9 cellular contexts compared by ENCODE assay signal in the genomic region with DNA sequence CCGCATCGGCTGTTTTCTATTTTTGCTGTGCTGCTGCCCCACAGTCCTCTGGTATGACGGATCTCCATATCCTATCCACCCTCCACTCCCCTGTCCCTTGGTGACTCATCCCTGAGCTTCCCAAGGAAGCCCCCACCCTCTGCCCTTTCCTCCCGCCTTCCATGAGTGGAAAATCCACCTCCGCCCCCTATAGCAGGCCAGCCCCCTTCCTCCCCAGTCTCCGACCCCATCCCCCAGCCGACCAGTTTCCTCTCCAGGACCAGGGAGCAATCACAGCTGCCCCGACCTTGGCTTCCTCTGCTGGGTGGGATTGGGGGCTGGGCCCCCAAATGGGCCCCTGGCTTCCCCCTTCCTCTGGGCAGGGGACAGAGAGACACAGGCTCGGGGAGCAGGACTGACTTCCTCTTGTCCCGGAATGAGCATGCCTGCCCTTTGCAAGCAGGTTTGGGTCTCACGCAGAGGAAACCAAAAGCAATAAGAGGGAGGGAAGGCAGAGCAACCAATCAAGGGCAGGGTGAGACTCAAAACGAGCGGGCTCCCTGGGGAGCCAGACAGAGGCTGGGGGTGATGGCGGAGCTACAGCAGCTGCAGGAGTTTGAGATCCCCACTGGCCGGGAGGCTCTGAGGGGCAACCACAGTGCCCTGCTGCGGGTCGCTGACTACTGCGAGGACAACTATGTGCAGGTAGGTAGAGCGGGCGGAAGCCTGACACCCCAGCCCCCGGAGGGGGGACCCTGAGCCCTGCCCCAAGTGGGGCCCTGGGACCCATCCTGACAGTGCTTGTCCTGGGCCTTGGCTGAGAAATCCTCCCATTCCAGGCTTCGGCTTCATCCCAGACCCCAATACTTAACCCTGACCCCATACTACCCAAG. TPM values are rescaled to one million over a fixed set of nuclear protein-coding genes. Genes with fewer than 3 reads are reported as not detected.
A peak's percentile ranks its signal among the peaks of the same experiment; 100 is the strongest.
DNase-seq lines count a peak whose midpoint lies in the region; ATAC-seq and TF ChIP-seq lines count a peak whose summit lies in the region.
"Had no signal": no experiment of that assay in that cellular context is flagged by ENCODE, and none has a peak within 500 bp of the region (broad histone marks: within the 10 kb centered on the region; RNA-seq: fewer than 3 reads in every experiment).

ABI3 (plus strand) TSS at position 550 of the 872 bp plus-strand sequence; CDS start at position 568, 18 bp downstream.
GNGT2 (minus strand) TSS at position 417 of the 872 bp plus-strand sequence. CDS start 3,152 bp downstream, outside the sequence.

- peak within 1 kb of the TSS; percentile 91 for H3K27ac ChIP-seq in Karpas-422 (ENCODE audit: low read length)
- H3K27ac ChIP-seq in smooth muscle cell (ENCODE audit: low read depth), result no peak within 1 kb of the TSS

- WGBS in smooth muscle cell (ENCODE audit: low lambda C conversion rate), result 31% methylated on average over 18 of the region's 22 CpGs

- H3K79me2 ChIP-seq in Karpas-422 (ENCODE audit: low read length) (peaks cover 58% of the 10 kb centered on the region), smooth muscle cell (ENCODE audit: low read depth) (no peaks in the 10 kb centered on the region)

- H3K9me3 ChIP-seq in Karpas-422 (ENCODE audit: low read length) (no peaks in the 10 kb centered on the region), smooth muscle cell (replicated peaks; ENCODE audit: low read depth) (no peaks in the 10 kb centered on the region)

- H3K4me3 ChIP-seq in Karpas-422 (ENCODE audit: low read length) (peak within 1 kb of the TSS; percentile 89), smooth muscle cell (no peak within 1 kb of the TSS)

- no peaks in the 10 kb centered on the region for H3K9me2 ChIP-seq in Karpas-422 (replicated peaks; ENCODE audit: insufficient read depth, low read length)

- peak within 1 kb of the TSS; percentile 89 for H3K9ac ChIP-seq in Karpas-422 (ENCODE audit: low read length)
- no peak within 1 kb of the TSS for H3K9ac ChIP-seq in smooth muscle cell (ENCODE audit: low read depth)

- H3K4me2 ChIP-seq in Karpas-422 (ENCODE audit: low read depth, low read length, poor library complexity, severe bottlenecking) (peak within 1 kb of the TSS; percentile 95), smooth muscle cell (peak within 1 kb of the TSS; percentile 83)

- H3K27me3 ChIP-seq in Karpas-422 (ENCODE audit: low read length) (no peaks in the 10 kb centered on the region), smooth muscle cell (ENCODE audit: low read depth) (no peaks in the 10 kb centered on the region)

- H3K36me3 ChIP-seq in Karpas-422 (ENCODE audit: insufficient read depth, low read length) (0 out of 2 replicates have a peak, but pooled peaks cover 3% of the 10 kb centered on the region), smooth muscle cell (ENCODE audit: low read depth) (no peaks in the 10 kb centered on the region)

- H3F3A ChIP-seq in smooth muscle cell (ENCODE audit: low read depth), result peaks cover 4% of the 10 kb centered on the region

- ATAC-seq in GM21528 (IDR thresholded peaks at IDR 0.05; ENCODE audit: low FRiP score, unreplicated experiment), result peak; percentile 72
- ATAC-seq in left cardiac atrium, result peak; percentile 76 to 85

- peak; percentile 85 for DNase-seq in EL
- DNase-seq in Karpas-422, result peak; percentile 97
- peak; percentile 61 for DNase-seq in activated T-cell treated with anti-CD3 and anti-CD28 coated beads, Interleukin-2, amount 50 U/mL, for 1 hour
- peak; percentile 79 for DNase-seq in left cardiac atrium
- DNase-seq in smooth muscle cell (lab: John Stamatoyannopoulos, UW; ENCODE audit: unreplicated experiment), result peak; percentile 17
- DNase-seq in cerebellar cortex (ENCODE audit: low spot score), result no peak
- no peak for DNase-seq in posterior vena cava (ENCODE audit: low spot score)

- H2AFZ ChIP-seq in Karpas-422 (ENCODE audit: low read length), result no peak within 1 kb of the TSS
- H2AFZ ChIP-seq in smooth muscle cell (ENCODE audit: low read depth), result peak within 1 kb of the TSS; percentile 82

- no peak for TF ChIP-seq CTCF in smooth muscle cell (IDR thresholded peaks at IDR 0.05; ENCODE audit: borderline replicate concordance, insufficient read depth, poor library complexity, severe bottlenecking)

- intact Hi-C loops in left cardiac atrium (cut with DNase I) (no loop called here), posterior vena cava (cut with DNase I) (loop anchor here in 1 of 2 donors (10.0 kb wide), 1 partner anchor 184 kb away; no protein-coding TSS in a partner anchor)

- H4K20me1 ChIP-seq in Karpas-422 (ENCODE audit: insufficient read depth, low read depth, low read length), result no peaks in the 10 kb centered on the region
- H4K20me1 ChIP-seq in smooth muscle cell (ENCODE audit: low read depth), result no peaks in the 10 kb centered on the region

- H3K4me1 ChIP-seq in Karpas-422 (ENCODE audit: low read length), result peaks cover 60% of the 10 kb centered on the region
- H3K4me1 ChIP-seq in smooth muscle cell (ENCODE audit: low read depth), result peaks cover 8% of the 10 kb centered on the region

RNA-seq across cellular contexts. Expression of gene ABI3, which starts in this region (rescaled TPM):
- total RNA-seq in Karpas-422 (2014; rRNA removed; shearing (Covaris generic); ENCODE audit: low replicate concordance), result 20.2 and 29.9 TPM in 2 replicates
- total RNA-seq in left cardiac atrium, result 10 to 100 TPM in 1 of 2 donors, 1 to 10 TPM in 1; 5.7 to 12.5 TPM
- total RNA-seq in smooth muscle cell, result 0.22 and 1.9 TPM in 2 replicates
- polyA plus RNA-seq in smooth muscle cell, result 0.67 and 1.7 TPM in 2 replicates
- total RNA-seq in posterior vena cava, result 10 to 100 TPM; 10.6 TPM
- total RNA-seq: NCI-H460 had no signal

RNA-seq across cellular contexts. Expression of gene GNGT2, which starts in this region (rescaled TPM):
- 25.3 and 40.2 TPM in 2 replicates for total RNA-seq in Karpas-422 (2014; rRNA removed; shearing (Covaris generic); ENCODE audit: low replicate concordance)
- total RNA-seq in left cardiac atrium, result 1 to 10 TPM; 1.9 to 2.2 TPM
- 0.81 TPM in 1 of 2 replicates, not detected in the other for total RNA-seq in smooth muscle cell
- 0.44 and 0.75 TPM in 2 replicates for polyA plus RNA-seq in smooth muscle cell
- total RNA-seq in posterior vena cava, result 1 to 10 TPM; 2.1 to 2.3 TPM
- total RNA-seq: NCI-H460 had no signal

Comparison
In these comparisons a context has a peak if more than half of its experiments do, and no peak if none do; other contexts are left out.
1. DNase-seq: peak in EL (single experiment), Karpas-422 (single experiment), activated T-cell treated with anti-CD3 and anti-CD28 coated beads, Interleukin-2, amount 50 U/mL, for 1 hour (single experiment), left cardiac atrium (single experiment) and smooth muscle cell (single experiment); none in cerebellar cortex (single experiment) and posterior vena cava (single experiment).